In genomic region chr7:155644178-155644970, GRCh38 we compare ENCODE assay signal across 8 cellular contexts. TPM values are rescaled to one million over a fixed set of nuclear protein-coding genes. Genes with fewer than 3 reads are reported as not detected.
DNase-seq lines count a peak whose midpoint lies in the region; ATAC-seq and TF ChIP-seq lines count a peak whose summit lies in the region.

A gene with protein sequence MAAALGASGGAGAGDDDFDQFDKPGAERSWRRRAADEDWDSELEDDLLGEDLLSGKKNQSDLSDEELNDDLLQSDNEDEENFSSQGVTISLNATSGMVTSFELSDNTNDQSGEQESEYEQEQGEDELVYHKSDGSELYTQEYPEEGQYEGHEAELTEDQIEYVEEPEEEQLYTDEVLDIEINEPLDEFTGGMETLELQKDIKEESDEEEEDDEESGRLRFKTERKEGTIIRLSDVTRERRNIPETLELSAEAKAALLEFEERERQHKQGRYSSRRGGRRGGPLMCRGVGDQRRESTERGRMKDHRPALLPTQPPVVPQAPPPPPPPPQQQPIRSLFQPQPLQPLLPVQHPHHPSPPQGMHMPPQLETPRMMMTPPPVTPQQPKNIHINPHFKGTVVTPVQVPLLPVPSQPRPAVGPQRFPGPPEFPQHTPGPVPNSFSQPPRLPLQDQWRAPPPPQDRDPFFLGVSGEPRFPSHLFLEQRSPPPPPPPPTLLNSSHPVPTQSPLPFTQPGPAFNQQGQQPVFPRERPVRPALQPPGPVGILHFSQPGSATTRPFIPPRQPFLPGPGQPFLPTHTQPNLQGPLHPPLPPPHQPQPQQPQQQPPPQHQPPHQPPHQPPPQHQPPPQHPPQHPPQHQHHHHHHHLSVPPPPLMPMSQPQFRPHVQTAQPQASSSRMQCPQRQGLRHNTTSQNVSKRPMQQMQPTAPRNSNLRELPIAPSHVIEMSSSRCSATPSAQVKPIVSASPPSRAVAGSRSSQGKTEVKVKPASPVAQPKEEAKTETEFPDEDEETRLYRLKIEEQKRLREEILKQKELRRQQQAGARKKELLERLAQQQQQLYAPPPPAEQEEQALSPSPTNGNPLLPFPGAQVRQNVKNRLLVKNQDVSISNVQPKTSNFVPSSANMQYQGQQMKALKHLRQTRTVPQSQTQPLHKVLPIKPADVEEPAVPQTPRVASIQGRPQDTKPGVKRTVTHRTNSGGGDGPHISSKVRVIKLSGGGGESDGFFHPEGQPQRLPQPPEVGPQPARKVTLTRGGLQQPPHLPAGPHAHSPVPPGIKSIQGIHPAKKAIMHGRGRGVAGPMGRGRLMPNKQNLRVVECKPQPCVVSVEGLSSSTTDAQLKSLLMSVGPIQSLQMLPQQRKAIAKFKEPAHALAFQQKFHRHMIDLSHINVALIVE (plus strand): TSS chr7:155644661. CDS start chr7:155644877, 216 bp downstream.

- DNase-seq in AML-193 (lab: John Stamatoyannopoulos, UW) (peak; percentile 61 to 80), NCI-H460 (ENCODE audit: extremely low read depth, low read depth) (peak; percentile 70), chondrocyte (ENCODE audit: low spot score) (no peak), kidney glomerular epithelial cell (lab: John Stamatoyannopoulos, UW) (peak; percentile 81)
- DNase-seq in activated CD4-positive, alpha-beta T cell treated with anti-CD3 and anti-CD28 coated beads for 24 hours (ENCODE audit: low read depth in 2 of 2), result peak; percentile 69 to 71
- DNase-seq in stimulated activated CD4-positive, alpha-beta T cell treated with anti-CD3 and anti-CD28 coated beads, Interleukin-15, amount 100 ng/mL, for 48 hours (ENCODE audit: low read depth in 2 of 2), result peak; percentile 76 to 77

- peaks cover 30% of the 10 kb centered on the region for H3K9me3 Mint-ChIP-seq in chondrocyte (ENCODE audit: low read depth)

- no peaks in the 10 kb centered on the region for H3K27me3 Mint-ChIP-seq in chondrocyte (ENCODE audit: low read depth)

- ATAC-seq in GM19043 (IDR thresholded peaks at IDR 0.05; ENCODE audit: low read depth, unreplicated experiment) (peak; percentile 72), HG03354 (IDR thresholded peaks at IDR 0.05; ENCODE audit: poor library complexity, severe bottlenecking, unreplicated experiment) (peak; percentile 81)

- peak within 1 kb of the TSS; percentile 99 for H3K27ac Mint-ChIP-seq in chondrocyte (ENCODE audit: unreplicated experiment)

- no peak for TF ChIP-seq CTCF in chondrocyte (IDR thresholded peaks at IDR 0.05)

- peaks cover 24% of the 10 kb centered on the region for H3K4me1 Mint-ChIP-seq in chondrocyte (ENCODE audit: low read depth)

- H3K36me3 Mint-ChIP-seq in chondrocyte (ENCODE audit: low read depth), result peaks cover 39% of the 10 kb centered on the region

- peak within 1 kb of the TSS; percentile 99 for H3K4me3 Mint-ChIP-seq in chondrocyte (ENCODE audit: unreplicated experiment)

RNA-seq across cellular contexts. Expression of the gene that starts here (rescaled TPM):
- total RNA-seq in NCI-H460 (2014; rRNA removed; shearing (Covaris generic)), result 20.9 and 22.9 TPM in 2 replicates
- polyA plus RNA-seq in NCI-H460 (2014; cell fraction: nucleus; rRNA removed), result 29.5 and 38.6 TPM in 2 replicates
- total RNA-seq in chondrocyte, result 43.8 to 45.7 TPM (median 44.2 TPM) in 3 replicates
